Comparison of ENCODE assay signal across 8 cellular contexts in the genomic region with DNA sequence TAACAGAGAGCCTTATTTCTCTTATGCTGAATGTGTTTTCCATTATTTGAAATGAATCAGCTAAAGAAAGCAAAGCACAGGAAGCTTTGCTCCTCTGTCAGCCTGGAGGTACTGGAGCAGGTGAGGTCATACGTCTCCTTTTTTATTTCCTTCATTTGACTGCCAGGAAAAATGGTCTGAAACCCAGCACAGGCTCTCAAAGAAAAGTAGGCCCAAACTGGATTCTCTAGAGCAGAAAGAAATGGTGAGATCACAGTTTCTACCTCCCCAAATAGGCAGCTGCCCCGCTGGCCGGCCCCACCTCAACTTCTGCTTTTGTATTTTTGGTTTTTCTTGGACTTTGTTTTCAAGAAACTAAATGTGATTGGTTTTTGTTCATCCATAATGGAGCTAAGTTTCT.
A peak's percentile ranks its signal among the peaks of the same experiment; 100 is the strongest.
DNase-seq lines count a peak whose midpoint lies in the region; ATAC-seq and TF ChIP-seq lines count a peak whose summit lies in the region.

No MANE protein-coding gene starts in this region.

- H3K27ac ChIP-seq in colonic mucosa (peak overlapping the region; percentile 50), smooth muscle cell (ENCODE audit: low read depth) (no peak overlapping the region)

- H3K4me2 ChIP-seq in smooth muscle cell = no peak overlapping the region

- H3K36me3 Mint-ChIP-seq in IgD-negative memory B cell = peaks cover 23% of the 10 kb centered on the region

- H3K36me3 ChIP-seq in colonic mucosa (no peaks in the 10 kb centered on the region), smooth muscle cell (ENCODE audit: low read depth) (no peaks in the 10 kb centered on the region)

- H3K9me3 Mint-ChIP-seq in IgD-negative memory B cell = no peaks in the 10 kb centered on the region

- intact Hi-C loops in colonic mucosa (cut with DNase I) = no loop called here

- no peaks in the 10 kb centered on the region for H3K79me2 ChIP-seq in smooth muscle cell (ENCODE audit: low read depth)

- ATAC-seq in GM18499 (IDR thresholded peaks at IDR 0.05; ENCODE audit: insufficient read depth, unreplicated experiment) (peak; percentile 38), GM21515 (IDR thresholded peaks at IDR 0.05; ENCODE audit: unreplicated experiment) (peak; percentile 70)

- H3K9me3 ChIP-seq in colonic mucosa (no peaks in the 10 kb centered on the region), smooth muscle cell (replicated peaks; ENCODE audit: low read depth) (no peaks in the 10 kb centered on the region)

- no peaks in the 10 kb centered on the region for H4K20me1 ChIP-seq in smooth muscle cell (ENCODE audit: low read depth)

- no peak for DNase-seq in colonic mucosa
- DNase-seq in NK-92 (lab: John Stamatoyannopoulos, UW; ENCODE audit: unreplicated experiment) = no peak
- no peak for DNase-seq in GM03348 (ENCODE audit: low spot score)
- DNase-seq in smooth muscle cell (lab: John Stamatoyannopoulos, UW; ENCODE audit: unreplicated experiment) = no peak
- DNase-seq in NCI-H510A treated with DMSO at 0.1 percent for 48 hours (lab: John Stamatoyannopoulos, UW) = no peak

- no peak overlapping the region for H3K4me3 ChIP-seq in colonic mucosa
- H3K4me3 ChIP-seq in smooth muscle cell = no peak overlapping the region

- H3K4me1 Mint-ChIP-seq in IgD-negative memory B cell = peaks cover 56 to 81% (median 69%) of the 10 kb centered on the region in 3 donors

- H3K4me3 Mint-ChIP-seq in IgD-negative memory B cell = peak overlapping the region; percentile 57 to 91 (median 70)

- 94% methylated on average over 3 of the region's 3 CpGs for WGBS in smooth muscle cell (ENCODE audit: low lambda C conversion rate)

- H3K27me3 Mint-ChIP-seq in IgD-negative memory B cell = no peaks in the 10 kb centered on the region

- H2AFZ ChIP-seq in smooth muscle cell (ENCODE audit: low read depth) = no peak overlapping the region

- H3K9ac ChIP-seq in colonic mucosa (ENCODE audit: low read depth in 2 of 2, low read length in 2 of 2) (peak overlapping the region in 1 of 2 donors; percentile 64), smooth muscle cell (ENCODE audit: low read depth) (no peak overlapping the region)

- peak overlapping the region; percentile 88 to 94 (median 91) for H3K27ac Mint-ChIP-seq in IgD-negative memory B cell

- H3K4me1 ChIP-seq in colonic mucosa = no peaks in the 10 kb centered on the region
- H3K4me1 ChIP-seq in smooth muscle cell (ENCODE audit: low read depth) = no peaks in the 10 kb centered on the region

- TF ChIP-seq CTCF in colonic mucosa (IDR thresholded peaks at IDR 0.05) (no peak), smooth muscle cell (IDR thresholded peaks at IDR 0.05; ENCODE audit: borderline replicate concordance, insufficient read depth, poor library complexity, severe bottlenecking) (no peak)

- no peaks in the 10 kb centered on the region for H3F3A ChIP-seq in smooth muscle cell (ENCODE audit: low read depth)

- H3K27me3 ChIP-seq in colonic mucosa = no peaks in the 10 kb centered on the region
- no peaks in the 10 kb centered on the region for H3K27me3 ChIP-seq in smooth muscle cell (ENCODE audit: low read depth)
